1 cellular context compared by ENCODE assay signal in the genomic region with DNA sequence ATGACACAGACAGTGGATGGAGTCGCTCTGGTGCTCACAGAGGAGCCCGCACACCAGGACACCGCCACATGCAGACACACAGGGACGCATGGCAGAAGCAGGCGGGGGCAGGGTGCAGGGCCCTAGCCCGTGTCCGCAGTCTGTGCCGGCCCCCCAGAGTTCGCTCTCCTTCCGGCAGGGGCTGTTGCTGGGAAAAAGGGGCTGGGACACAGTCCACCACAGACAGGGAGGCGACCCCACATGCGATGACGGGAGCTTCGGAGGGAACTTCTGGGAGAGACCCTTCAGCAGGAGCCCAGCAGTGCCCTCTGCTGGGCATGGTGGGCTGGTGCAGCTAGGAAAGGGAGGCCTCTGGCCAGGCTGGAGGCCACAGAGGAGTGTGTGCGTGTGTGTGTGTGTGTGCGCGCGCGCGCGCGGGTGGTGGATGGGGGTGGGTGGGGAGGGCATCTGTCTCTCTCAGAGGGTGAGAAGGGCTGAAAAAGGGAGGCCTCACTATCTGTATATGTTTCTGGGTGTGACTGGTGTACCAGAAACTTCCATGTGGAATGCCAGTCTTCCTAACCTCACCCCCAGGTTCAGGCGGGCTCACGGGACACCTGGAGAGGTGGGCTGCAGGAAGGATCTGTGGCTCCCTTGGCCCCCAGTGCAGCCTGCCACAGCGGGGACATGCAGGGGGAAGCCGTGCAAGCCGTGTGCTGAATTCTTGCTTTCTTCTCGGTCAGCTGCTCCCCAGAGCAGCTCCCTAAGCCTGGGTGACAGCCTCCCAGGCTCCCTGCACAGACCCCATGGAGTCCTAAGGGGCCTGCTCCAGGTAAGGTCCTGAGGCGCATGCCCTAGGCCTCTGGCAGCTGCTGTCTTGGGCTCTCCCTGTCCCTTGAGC.
A peak's percentile ranks its signal among the peaks of the same experiment; 100 is the strongest.
TF ChIP-seq lines count a peak whose summit lies in the region.

No MANE protein-coding gene starts in this region.

TF ChIP-seq in HepG2, 621 proteins besides CTCF, POLR2A, EP300 and RAD21 (continued from another document):
- TF ChIP-seq STAG1 (CRISPR knock-in tag; IDR thresholded peaks at IDR 0.05): peak; percentile 78
- TF ChIP-seq ZFX (CRISPR knock-in tag; IDR thresholded peaks at IDR 0.05; ENCODE audit: low read depth): peak; percentile 38
- no peak for TF ChIP-seq ZNF280D (CRISPR knock-in tag; IDR thresholded peaks at IDR 0.05)
- 0 out of 2 replicates have a peak, but pooled peaks have one; percentile 36 for TF ChIP-seq ZNF567 (CRISPR knock-in tag; IDR thresholded peaks at IDR 0.05; ENCODE audit: borderline replicate concordance)
- peak; percentile 57; the same call in 1 of the 2 replicates for TF ChIP-seq KDM2A (CRISPR knock-in tag; IDR thresholded peaks at IDR 0.05; ENCODE audit: borderline replicate concordance, low read depth)
- TF ChIP-seq XRCC5 (optimal IDR thresholded peaks at IDR 0.05; ENCODE audit: low read length): peak; percentile 73
- peak; percentile 40; the same call in 1 of the 2 replicates for TF ChIP-seq SALL1 (CRISPR knock-in tag; IDR thresholded peaks at IDR 0.05)
- peak; percentile 27; the same call in 1 of the 2 replicates for TF ChIP-seq ZNF281 (CRISPR knock-in tag; IDR thresholded peaks at IDR 0.05; ENCODE audit: borderline replicate concordance)
- TF ChIP-seq ZNF230 (CRISPR knock-in tag; IDR thresholded peaks at IDR 0.05): peak; percentile 31; the same call in 1 of the 2 replicates
- TF ChIP-seq, protein P1, sequence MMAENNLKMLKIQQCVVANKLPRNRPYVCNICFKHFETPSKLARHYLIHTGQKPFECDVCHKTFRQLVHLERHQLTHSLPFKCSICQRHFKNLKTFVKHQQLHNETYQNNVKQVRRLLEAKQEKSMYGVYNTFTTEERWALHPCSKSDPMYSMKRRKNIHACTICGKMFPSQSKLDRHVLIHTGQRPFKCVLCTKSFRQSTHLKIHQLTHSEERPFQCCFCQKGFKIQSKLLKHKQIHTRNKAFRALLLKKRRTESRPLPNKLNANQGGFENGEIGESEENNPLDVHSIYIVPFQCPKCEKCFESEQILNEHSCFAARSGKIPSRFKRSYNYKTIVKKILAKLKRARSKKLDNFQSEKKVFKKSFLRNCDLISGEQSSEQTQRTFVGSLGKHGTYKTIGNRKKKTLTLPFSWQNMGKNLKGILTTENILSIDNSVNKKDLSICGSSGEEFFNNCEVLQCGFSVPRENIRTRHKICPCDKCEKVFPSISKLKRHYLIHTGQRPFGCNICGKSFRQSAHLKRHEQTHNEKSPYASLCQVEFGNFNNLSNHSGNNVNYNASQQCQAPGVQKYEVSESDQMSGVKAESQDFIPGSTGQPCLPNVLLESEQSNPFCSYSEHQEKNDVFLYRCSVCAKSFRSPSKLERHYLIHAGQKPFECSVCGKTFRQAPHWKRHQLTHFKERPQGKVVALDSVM (CRISPR knock-in tag; IDR thresholded peaks at IDR 0.05): peak; percentile 69
- TF ChIP-seq, protein P2, sequence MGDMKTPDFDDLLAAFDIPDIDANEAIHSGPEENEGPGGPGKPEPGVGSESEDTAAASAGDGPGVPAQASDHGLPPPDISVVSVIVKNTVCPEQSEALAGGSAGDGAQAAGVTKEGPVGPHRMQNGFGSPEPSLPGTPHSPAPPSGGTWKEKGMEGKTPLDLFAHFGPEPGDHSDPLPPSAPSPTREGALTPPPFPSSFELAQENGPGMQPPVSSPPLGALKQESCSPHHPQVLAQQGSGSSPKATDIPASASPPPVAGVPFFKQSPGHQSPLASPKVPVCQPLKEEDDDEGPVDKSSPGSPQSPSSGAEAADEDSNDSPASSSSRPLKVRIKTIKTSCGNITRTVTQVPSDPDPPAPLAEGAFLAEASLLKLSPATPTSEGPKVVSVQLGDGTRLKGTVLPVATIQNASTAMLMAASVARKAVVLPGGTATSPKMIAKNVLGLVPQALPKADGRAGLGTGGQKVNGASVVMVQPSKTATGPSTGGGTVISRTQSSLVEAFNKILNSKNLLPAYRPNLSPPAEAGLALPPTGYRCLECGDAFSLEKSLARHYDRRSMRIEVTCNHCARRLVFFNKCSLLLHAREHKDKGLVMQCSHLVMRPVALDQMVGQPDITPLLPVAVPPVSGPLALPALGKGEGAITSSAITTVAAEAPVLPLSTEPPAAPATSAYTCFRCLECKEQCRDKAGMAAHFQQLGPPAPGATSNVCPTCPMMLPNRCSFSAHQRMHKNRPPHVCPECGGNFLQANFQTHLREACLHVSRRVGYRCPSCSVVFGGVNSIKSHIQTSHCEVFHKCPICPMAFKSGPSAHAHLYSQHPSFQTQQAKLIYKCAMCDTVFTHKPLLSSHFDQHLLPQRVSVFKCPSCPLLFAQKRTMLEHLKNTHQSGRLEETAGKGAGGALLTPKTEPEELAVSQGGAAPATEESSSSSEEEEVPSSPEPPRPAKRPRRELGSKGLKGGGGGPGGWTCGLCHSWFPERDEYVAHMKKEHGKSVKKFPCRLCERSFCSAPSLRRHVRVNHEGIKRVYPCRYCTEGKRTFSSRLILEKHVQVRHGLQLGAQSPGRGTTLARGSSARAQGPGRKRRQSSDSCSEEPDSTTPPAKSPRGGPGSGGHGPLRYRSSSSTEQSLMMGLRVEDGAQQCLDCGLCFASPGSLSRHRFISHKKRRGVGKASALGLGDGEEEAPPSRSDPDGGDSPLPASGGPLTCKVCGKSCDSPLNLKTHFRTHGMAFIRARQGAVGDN (CRISPR knock-in tag; IDR thresholded peaks at IDR 0.05): peak; percentile 53
- no peak for TF ChIP-seq FOSL1 (CRISPR knock-in tag; IDR thresholded peaks at IDR 0.05; ENCODE audit: borderline replicate concordance)
- no peak for TF ChIP-seq NBN (conservative IDR thresholded peaks at IDR 0.05)
- peak; percentile 44; the same call in 1 of the 2 replicates for TF ChIP-seq SMC3 (IDR thresholded peaks at IDR 0.05; ENCODE audit: low read length)
- peak; percentile 28; the same call in 1 of the 2 replicates for TF ChIP-seq GABPB1 (CRISPR knock-in tag; IDR thresholded peaks at IDR 0.05)
- no peak for TF ChIP-seq MYC (CRISPR knock-in tag; IDR thresholded peaks at IDR 0.05; ENCODE audit: borderline replicate concordance)
- TF ChIP-seq BCL3 (CRISPR knock-in tag; IDR thresholded peaks at IDR 0.05): 0 out of 2 replicates have a peak, but pooled peaks have one; percentile 17
- TF ChIP-seq, protein P3, sequence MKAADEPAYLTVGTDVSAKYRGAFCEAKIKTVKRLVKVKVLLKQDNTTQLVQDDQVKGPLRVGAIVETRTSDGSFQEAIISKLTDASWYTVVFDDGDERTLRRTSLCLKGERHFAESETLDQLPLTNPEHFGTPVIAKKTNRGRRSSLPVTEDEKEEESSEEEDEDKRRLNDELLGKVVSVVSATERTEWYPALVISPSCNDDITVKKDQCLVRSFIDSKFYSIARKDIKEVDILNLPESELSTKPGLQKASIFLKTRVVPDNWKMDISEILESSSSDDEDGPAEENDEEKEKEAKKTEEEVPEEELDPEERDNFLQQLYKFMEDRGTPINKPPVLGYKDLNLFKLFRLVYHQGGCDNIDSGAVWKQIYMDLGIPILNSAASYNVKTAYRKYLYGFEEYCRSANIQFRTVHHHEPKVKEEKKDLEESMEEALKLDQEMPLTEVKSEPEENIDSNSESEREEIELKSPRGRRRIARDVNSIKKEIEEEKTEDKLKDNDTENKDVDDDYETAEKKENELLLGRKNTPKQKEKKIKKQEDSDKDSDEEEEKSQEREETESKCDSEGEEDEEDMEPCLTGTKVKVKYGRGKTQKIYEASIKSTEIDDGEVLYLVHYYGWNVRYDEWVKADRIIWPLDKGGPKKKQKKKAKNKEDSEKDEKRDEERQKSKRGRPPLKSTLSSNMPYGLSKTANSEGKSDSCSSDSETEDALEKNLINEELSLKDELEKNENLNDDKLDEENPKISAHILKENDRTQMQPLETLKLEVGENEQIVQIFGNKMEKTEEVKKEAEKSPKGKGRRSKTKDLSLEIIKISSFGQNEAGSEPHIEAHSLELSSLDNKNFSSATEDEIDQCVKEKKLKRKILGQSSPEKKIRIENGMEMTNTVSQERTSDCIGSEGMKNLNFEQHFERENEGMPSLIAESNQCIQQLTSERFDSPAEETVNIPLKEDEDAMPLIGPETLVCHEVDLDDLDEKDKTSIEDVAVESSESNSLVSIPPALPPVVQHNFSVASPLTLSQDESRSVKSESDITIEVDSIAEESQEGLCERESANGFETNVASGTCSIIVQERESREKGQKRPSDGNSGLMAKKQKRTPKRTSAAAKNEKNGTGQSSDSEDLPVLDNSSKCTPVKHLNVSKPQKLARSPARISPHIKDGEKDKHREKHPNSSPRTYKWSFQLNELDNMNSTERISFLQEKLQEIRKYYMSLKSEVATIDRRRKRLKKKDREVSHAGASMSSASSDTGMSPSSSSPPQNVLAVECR (CRISPR knock-in tag; IDR thresholded peaks at IDR 0.05; ENCODE audit: borderline replicate concordance): no peak
- TF ChIP-seq AHR (CRISPR knock-in tag; IDR thresholded peaks at IDR 0.05): 0 out of 2 replicates have a peak, but pooled peaks have one; percentile 23
- TF ChIP-seq, protein P4, sequence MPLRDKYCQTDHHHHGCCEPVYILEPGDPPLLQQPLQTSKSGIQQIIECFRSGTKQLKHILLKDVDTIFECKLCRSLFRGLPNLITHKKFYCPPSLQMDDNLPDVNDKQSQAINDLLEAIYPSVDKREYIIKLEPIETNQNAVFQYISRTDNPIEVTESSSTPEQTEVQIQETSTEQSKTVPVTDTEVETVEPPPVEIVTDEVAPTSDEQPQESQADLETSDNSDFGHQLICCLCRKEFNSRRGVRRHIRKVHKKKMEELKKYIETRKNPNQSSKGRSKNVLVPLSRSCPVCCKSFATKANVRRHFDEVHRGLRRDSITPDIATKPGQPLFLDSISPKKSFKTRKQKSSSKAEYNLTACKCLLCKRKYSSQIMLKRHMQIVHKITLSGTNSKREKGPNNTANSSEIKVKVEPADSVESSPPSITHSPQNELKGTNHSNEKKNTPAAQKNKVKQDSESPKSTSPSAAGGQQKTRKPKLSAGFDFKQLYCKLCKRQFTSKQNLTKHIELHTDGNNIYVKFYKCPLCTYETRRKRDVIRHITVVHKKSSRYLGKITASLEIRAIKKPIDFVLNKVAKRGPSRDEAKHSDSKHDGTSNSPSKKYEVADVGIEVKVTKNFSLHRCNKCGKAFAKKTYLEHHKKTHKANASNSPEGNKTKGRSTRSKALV (CRISPR knock-in tag; IDR thresholded peaks at IDR 0.05): no peak
